ENCODE assay signal across 20 cellular contexts in the genomic region with DNA sequence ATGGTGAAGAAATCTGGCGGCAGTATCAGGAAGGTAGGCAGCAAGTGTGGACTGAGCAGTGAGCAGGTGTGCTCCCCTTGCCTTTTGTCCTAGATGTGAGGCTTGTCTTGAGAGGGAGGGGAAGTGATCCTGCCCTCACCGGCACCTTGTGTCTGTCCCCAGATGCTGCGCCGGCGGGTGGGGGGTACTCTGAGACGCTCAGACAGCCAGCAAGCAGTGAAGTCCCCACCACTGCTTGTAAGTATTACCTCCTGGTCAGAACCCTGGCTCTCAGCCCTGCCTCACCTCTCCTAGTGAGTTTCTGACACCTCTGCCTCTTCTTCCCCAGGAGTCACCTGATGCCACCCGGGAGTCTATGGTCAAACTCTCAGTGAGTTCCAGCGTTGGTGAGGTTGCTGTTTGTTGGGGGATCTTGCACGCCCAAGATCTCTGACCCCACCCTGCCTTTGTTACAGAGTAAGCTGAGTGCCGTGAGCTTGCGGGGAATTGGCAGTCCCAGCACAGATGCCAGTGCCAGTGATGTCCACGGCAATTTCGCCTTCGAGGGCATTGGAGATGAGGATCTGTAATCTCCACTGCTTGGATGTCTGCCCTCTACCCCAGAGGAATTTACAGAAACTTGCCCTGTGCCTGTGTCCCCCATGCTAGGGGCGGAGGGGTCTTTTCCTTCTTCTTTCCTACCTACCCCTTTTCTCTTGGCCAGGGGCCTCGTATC. TPM values are rescaled to one million over a fixed set of nuclear protein-coding genes. Genes with fewer than 3 reads are reported as not detected.
DNase-seq lines count a peak whose midpoint lies in the region; ATAC-seq and TF ChIP-seq lines count a peak whose summit lies in the region.
"Had no signal": no experiment of that assay in that cellular context is flagged by ENCODE, and none has a peak within 500 bp of the region (broad histone marks: within the 10 kb centered on the region; RNA-seq: fewer than 3 reads in every experiment).

No MANE protein-coding gene starts in this region.

- TSS peak; percentile 3 for BruUV-seq in MCF 10A (replicated peaks; lab: Mats Ljungman, UMichigan)

- H3K36me3 ChIP-seq in breast epithelium = no peaks in the 10 kb centered on the region
- H3K36me3 ChIP-seq in endodermal cell (ENCODE audit: control insufficient read depth, insufficient read depth, low read length) = peaks cover 74% of the 10 kb centered on the region

- H3K27me3 Mint-ChIP-seq in MCF 10A (ENCODE audit: insufficient read depth, unreplicated experiment) = no peaks in the 10 kb centered on the region
- H3K27me3 Mint-ChIP-seq in endodermal cell (ENCODE audit: insufficient read depth) = no peaks in the 10 kb centered on the region
- H3K27me3 Mint-ChIP-seq: central memory CD8-positive, alpha-beta T cell had no signal

- H3K4me3 Mint-ChIP-seq in MCF 10A (ENCODE audit: unreplicated experiment) = no peak overlapping the region
- H3K4me3 Mint-ChIP-seq in endodermal cell = no peak overlapping the region
- H3K4me3 Mint-ChIP-seq: central memory CD8-positive, alpha-beta T cell had no signal

- H3K27me3 ChIP-seq in breast epithelium = no peaks in the 10 kb centered on the region
- no peaks in the 10 kb centered on the region for H3K27me3 ChIP-seq in endodermal cell (ENCODE audit: control insufficient read depth, insufficient read depth, low read length, poor library complexity, severe bottlenecking)
- H3K27me3 ChIP-seq: BLaER1 treated with 17β-estradiol and CSF1 and Interleukin-3, amounts not matched to agents 10 nM and 100 nM; tibial nerve had no signal

- DNase-seq in MCF 10A (ENCODE audit: unreplicated experiment) (no peak), breast epithelium (ENCODE audit: low spot score in 2 of 2) (no peak), endodermal cell (no peak), GM13977 (ENCODE audit: low spot score) (no peak), SKM-1 (lab: John Stamatoyannopoulos, UW; ENCODE audit: unreplicated experiment) (no peak)
- DNase-seq: activated CD4-positive, alpha-beta T cell treated with anti-CD3 and anti-CD28 coated beads for 1 hour; DMS 273 treated with DMSO at 0.1 percent for 48 hours; head of caudate nucleus; left ventricle myocardium inferior; mucosa of descending colon; NCI-H1436; NCI-H526; nucleus accumbens; stimulated activated CD4-positive, alpha-beta T cell treated with anti-CD3 and anti-CD28 coated beads, Interleukin-15, amount 100 ng/mL, for 24 hours; stimulated activated naive CD4-positive, alpha-beta T cell treated with Interleukin-2 at 50 U/mL for 16 hours had no signal

- POLR2A ChIA-PET in MCF 10A (lab: Yijun Ruan, JAX) = no interaction called here

- TF ChIP-seq POLR2A in breast epithelium (IDR thresholded peaks at IDR 0.05) = no peak

- no peak for ATAC-seq in HG02623 (IDR thresholded peaks at IDR 0.05; ENCODE audit: unreplicated experiment)
- ATAC-seq: mucosa of descending colon, right cardiac atrium had no signal

- in situ Hi-C loops in GM13977 (cut with MboI; ENCODE audit: low pct_unique_long_range_greater_than_20kb, low sequenced_read_pairs, unreplicated experiment) = no loop called here

- 96 to 100% methylated on average over 8 to 16 of the region's 16 CpGs for WGBS in endodermal cell (ENCODE audit: insufficient coverage in 1 of 2, insufficient read length in 1 of 2), 2 experiments

- intact Hi-C loops in MCF 10A (cut with micrococcal nuclease) = no loop called here
- intact Hi-C loops in breast epithelium (cut with DNase I; ENCODE audit: low total_unique reads) = no loop called here

- H3K9me3 Mint-ChIP-seq in MCF 10A (ENCODE audit: unreplicated experiment) (no peaks in the 10 kb centered on the region), endodermal cell (no peaks in the 10 kb centered on the region)
- H3K9me3 Mint-ChIP-seq: central memory CD8-positive, alpha-beta T cell had no signal

- H3K4me1 Mint-ChIP-seq in MCF 10A (ENCODE audit: insufficient read depth, unreplicated experiment) = peaks cover 19% of the 10 kb centered on the region
- peaks cover 28% of the 10 kb centered on the region for H3K4me1 Mint-ChIP-seq in endodermal cell

- H3K9ac ChIP-seq in endodermal cell (ENCODE audit: extremely low read depth, low read length, poor library complexity, severe bottlenecking) = no peak overlapping the region

- H3K36me3 Mint-ChIP-seq in MCF 10A (ENCODE audit: insufficient read depth, unreplicated experiment) (peaks cover 89% of the 10 kb centered on the region), endodermal cell (ENCODE audit: low read depth) (peaks cover 58% of the 10 kb centered on the region)

- H3K27ac ChIP-seq in breast epithelium (no peak overlapping the region), endodermal cell (ENCODE audit: low read depth, low read length) (no peak overlapping the region)
- H3K27ac ChIP-seq: BLaER1 treated with 17β-estradiol and CSF1 and Interleukin-3, amounts not matched to agents 10 nM and 100 nM; left ventricle myocardium inferior; tibial nerve had no signal

- H3K27ac Mint-ChIP-seq in MCF 10A (ENCODE audit: low read depth, unreplicated experiment) = no peak overlapping the region
- peak overlapping the region; percentile 48 for H3K27ac Mint-ChIP-seq in endodermal cell

- H3K4me1 ChIP-seq in breast epithelium = peaks cover 4 to 16% of the 10 kb centered on the region in 2 donors
- H3K4me1 ChIP-seq in endodermal cell (ENCODE audit: control insufficient read depth, insufficient read depth, low read length) = peaks cover 7% of the 10 kb centered on the region

- H3K9me3 ChIP-seq in breast epithelium (no peaks in the 10 kb centered on the region), endodermal cell (ENCODE audit: control insufficient read depth, low read length) (no peaks in the 10 kb centered on the region)
- H3K9me3 ChIP-seq: BLaER1 treated with 17β-estradiol and CSF1 and Interleukin-3, amounts not matched to agents 10 nM and 100 nM; left ventricle myocardium inferior; mucosa of descending colon; tibial nerve had no signal

- CTCF ChIA-PET in MCF 10A (lab: Yijun Ruan, JAX) = no interaction called here

- TF ChIP-seq CTCF in MCF 10A (IDR thresholded peaks at IDR 0.05; ENCODE audit: unreplicated experiment) (no peak), breast epithelium (IDR thresholded peaks at IDR 0.05) (no peak), endodermal cell (conservative IDR thresholded peaks at IDR 0.05) (no peak), GM13977 (IDR thresholded peaks at IDR 0.05; ENCODE audit: extremely low read depth, insufficient read depth, missing control alignments) (no peak)

- no peak overlapping the region for H3K4me3 ChIP-seq in breast epithelium
- H3K4me3 ChIP-seq in endodermal cell (ENCODE audit: low read length) = no peak overlapping the region
- H3K4me3 ChIP-seq: BLaER1 treated with 17β-estradiol and CSF1 and Interleukin-3, amounts not matched to agents 10 nM and 100 nM; left ventricle myocardium inferior; mucosa of descending colon; tibial nerve had no signal

RNA-seq across cellular contexts. Expression of a gene that starts 4.2 kb away (rescaled TPM):
- total RNA-seq in MCF 10A (2022) (14.8 and 16.2 TPM in 2 replicates), breast epithelium (10 to 100 TPM in 2 of 3 donors, 1 to 10 TPM in 1; 5.9 to 22.5 (median 15.7) TPM), endodermal cell (10 to 100 TPM; 30.7 to 32.5 TPM)
- 21.3 TPM for polyA plus RNA-seq in endodermal cell (2013, experiment 1 of 2)
- 20.5 TPM for polyA plus RNA-seq in endodermal cell (2013, experiment 2 of 2)

RNA-seq across cellular contexts. Expression of a gene that starts 5.9 kb away (rescaled TPM):
- total RNA-seq in MCF 10A (2022) (101 and 125 TPM in 2 replicates), breast epithelium (100 to 1,000 TPM; 109 to 121 (median 116) TPM), endodermal cell (10 to 100 TPM; 81.2 to 92.6 TPM)
- 70.9 TPM for polyA plus RNA-seq in endodermal cell (2013, experiment 1 of 2)
- polyA plus RNA-seq in endodermal cell (2013, experiment 2 of 2) = 68.6 TPM

RNA-seq across cellular contexts. Expression of a gene that starts 6.2 kb away (rescaled TPM):
- total RNA-seq in MCF 10A (2022) (42.7 and 50.1 TPM in 2 replicates), breast epithelium (10 to 100 TPM; 38.1 to 48.9 (median 47.9) TPM), endodermal cell (10 to 100 TPM; 56.7 to 58.6 TPM)
- polyA plus RNA-seq in endodermal cell (2013, experiment 1 of 2) = 51.3 TPM
- polyA plus RNA-seq in endodermal cell (2013, experiment 2 of 2) = 45.8 TPM

RNA-seq across cellular contexts. Expression of a gene that starts 19.7 kb away (rescaled TPM):
- total RNA-seq in MCF 10A (2022) (47.5 and 47.8 TPM in 2 replicates), breast epithelium (10 to 100 TPM; 32.6 to 63.5 (median 55.7) TPM), endodermal cell (100 to 1,000 TPM; 105 to 120 TPM)
- 95.0 TPM for polyA plus RNA-seq in endodermal cell (2013, experiment 1 of 2)
- 86.0 TPM for polyA plus RNA-seq in endodermal cell (2013, experiment 2 of 2)

RNA-seq across cellular contexts. Expression of a gene that starts 33.1 kb away (rescaled TPM):
- total RNA-seq in MCF 10A (2022) = 85.7 and 123 TPM in 2 replicates
- 10 to 100 TPM; 46.2 to 59.0 (median 54.4) TPM for total RNA-seq in breast epithelium
- total RNA-seq in endodermal cell = 100 to 1,000 TPM; 124 to 125 TPM
- polyA plus RNA-seq in endodermal cell (2013, experiment 1 of 2) = 107 TPM
- polyA plus RNA-seq in endodermal cell (2013, experiment 2 of 2) = 102 TPM
